Comparison of ENCODE assay signal across 24 cellular contexts in the genomic region with DNA sequence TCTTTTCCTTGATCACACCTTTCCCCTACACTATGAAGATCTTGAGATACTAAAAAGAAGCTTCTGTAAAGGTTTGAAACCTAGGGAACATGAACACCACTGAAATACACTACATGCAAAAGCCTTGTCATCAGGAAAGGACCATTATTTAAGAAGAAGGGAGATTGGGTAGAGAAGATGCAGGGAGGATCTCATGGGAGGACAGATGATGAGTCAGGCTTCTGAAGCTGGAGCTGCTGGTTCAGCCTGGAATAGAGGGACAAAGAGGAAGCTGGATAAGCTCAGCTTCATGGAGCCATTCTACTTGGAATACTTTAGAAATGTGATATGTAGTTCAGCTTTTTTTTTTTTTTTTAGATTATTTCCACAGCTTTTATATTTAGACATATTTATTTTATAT.
DNase-seq lines count a peak whose midpoint lies in the region; ATAC-seq and TF ChIP-seq lines count a peak whose summit lies in the region.
"Had no signal": no experiment of that assay in that cellular context is flagged by ENCODE, and none has a peak within 500 bp of the region (broad histone marks: within the 10 kb centered on the region; RNA-seq: fewer than 3 reads in every experiment).

No MANE protein-coding gene starts in this region.

- no peaks in the 10 kb centered on the region for H3K4me1 ChIP-seq in body of pancreas
- H3K4me1 ChIP-seq: suprapubic skin had no signal

- H3K4me3 ChIP-seq in fibroblast of mammary gland (ENCODE audit: control insufficient read depth, low read depth, low read length) (no peak overlapping the region), body of pancreas (no peak overlapping the region)
- H3K4me3 ChIP-seq: neural progenitor cell, SJCRH30, suprapubic skin had no signal

- no peaks in the 10 kb centered on the region for H3K27me3 ChIP-seq in body of pancreas
- H3K27me3 ChIP-seq: neural progenitor cell, SJCRH30, suprapubic skin had no signal

- no peaks in the 10 kb centered on the region for H3K9me3 ChIP-seq in body of pancreas
- H3K9me3 ChIP-seq: SJCRH30, suprapubic skin had no signal

- no peak for ATAC-seq in body of pancreas
- ATAC-seq: right cardiac atrium; stimulated activated memory B cell treated with anti-CD40 and anti-IgM and Interleukin-4, amounts not matched to agents 10 μg/mL and 1 μg/mL and 100 μg/mL, for 72 hours had no signal

- no peak for TF ChIP-seq POLR2A in body of pancreas (IDR thresholded peaks at IDR 0.05)

- no peak overlapping the region for H3K27ac ChIP-seq in body of pancreas
- H3K27ac ChIP-seq: 22Rv1, neural progenitor cell, SJCRH30, suprapubic skin had no signal

- H3K27ac Mint-ChIP-seq in osteocyte (ENCODE audit: unreplicated experiment), result peak overlapping the region; percentile 3
- H3K27ac Mint-ChIP-seq: activated naive CD4-positive, alpha-beta T cell treated with anti-CD3 and anti-CD28 coated beads, Interleukin-2, amount 10 ng/mL, durations not matched to agents 7 days and 5 days; neural progenitor cell; stimulated activated memory B cell treated with anti-CD40 and anti-IgM and Interleukin-4, amounts not matched to agents 10 μg/mL and 1 μg/mL and 100 μg/mL, for 72 hours had no signal

- no peaks in the 10 kb centered on the region for H3K27me3 Mint-ChIP-seq in osteocyte (ENCODE audit: unreplicated experiment)
- H3K27me3 Mint-ChIP-seq: activated naive CD4-positive, alpha-beta T cell treated with anti-CD3 and anti-CD28 coated beads, Interleukin-2, amount 10 ng/mL, durations not matched to agents 7 days and 5 days; stimulated activated memory B cell treated with anti-CD40 and anti-IgM and Interleukin-4, amounts not matched to agents 10 μg/mL and 1 μg/mL and 100 μg/mL, for 72 hours had no signal

- peaks cover 61% of the 10 kb centered on the region for H3K36me3 Mint-ChIP-seq in osteocyte (ENCODE audit: unreplicated experiment)

- no peak overlapping the region for H3K4me3 Mint-ChIP-seq in osteocyte (ENCODE audit: unreplicated experiment)
- H3K4me3 Mint-ChIP-seq: activated naive CD4-positive, alpha-beta T cell treated with anti-CD3 and anti-CD28 coated beads, Interleukin-2, amount 10 ng/mL, durations not matched to agents 7 days and 5 days; neural progenitor cell; stimulated activated memory B cell treated with anti-CD40 and anti-IgM and Interleukin-4, amounts not matched to agents 10 μg/mL and 1 μg/mL and 100 μg/mL, for 72 hours had no signal

- peaks cover 28% of the 10 kb centered on the region for H3K4me1 Mint-ChIP-seq in osteocyte (ENCODE audit: unreplicated experiment)
- H3K4me1 Mint-ChIP-seq: neural progenitor cell; stimulated activated memory B cell treated with anti-CD40 and anti-IgM and Interleukin-4, amounts not matched to agents 10 μg/mL and 1 μg/mL and 100 μg/mL, for 72 hours had no signal

- DNase-seq in DMS53 (lab: John Stamatoyannopoulos, UW) (peak; percentile 7), DMS53 treated with DMSO at 0.1 percent for 48 hours (lab: John Stamatoyannopoulos, UW; ENCODE audit: unreplicated experiment) (no peak), LHCN-M2 (ENCODE audit: low read depth) (peak; percentile 64), fibroblast of mammary gland (ENCODE audit: low read depth) (peak; percentile 63), osteocyte (ENCODE audit: extremely low spot score, unreplicated experiment) (no peak), NCI-H748 treated with DMSO at 0.1 percent for 48 hours (lab: John Stamatoyannopoulos, UW) (no peak), body of pancreas (no peak), RPMI8226 (no peak)
- DNase-seq: activated CD4-positive, CD25-positive, alpha-beta regulatory T cell; activated naive CD4-positive, alpha-beta T cell treated with anti-CD3 and anti-CD28 coated beads, Interleukin-2, amount 10 ng/mL, durations not matched to agents 7 days and 5 days; central memory CD4-positive, alpha-beta T cell; dermis blood vessel endothelial cell; DMS 273 treated with DMSO at 0.1 percent for 48 hours; kidney; NCI-H1092 treated with DMSO at 0.1 percent for 48 hours; NCI-H1930; NCI-H69; right cardiac atrium; SJCRH30; stimulated activated CD4-positive, alpha-beta T cell treated with anti-CD3 and anti-CD28 coated beads, Interleukin-4, amount 100 ng/mL, for 4 hours had no signal

- intact Hi-C loops in body of pancreas (cut with DNase I), result no loop called here

- no peaks in the 10 kb centered on the region for H3K9me3 Mint-ChIP-seq in osteocyte (ENCODE audit: unreplicated experiment)
- H3K9me3 Mint-ChIP-seq: activated naive CD4-positive, alpha-beta T cell treated with anti-CD3 and anti-CD28 coated beads, Interleukin-2, amount 10 ng/mL, durations not matched to agents 7 days and 5 days; neural progenitor cell; stimulated activated memory B cell treated with anti-CD40 and anti-IgM and Interleukin-4, amounts not matched to agents 10 μg/mL and 1 μg/mL and 100 μg/mL, for 72 hours had no signal

- TF ChIP-seq CTCF in fibroblast of mammary gland (conservative IDR thresholded peaks at IDR 0.05; ENCODE audit: control insufficient read depth, insufficient read depth, low read depth, low read length) (no peak), osteocyte (IDR thresholded peaks at IDR 0.05) (no peak), body of pancreas (IDR thresholded peaks at IDR 0.05) (no peak)

- peaks cover 0 to 11% of the 10 kb centered on the region in 2 donors for H3K36me3 ChIP-seq in body of pancreas (replicated peaks in 1 of 2; ENCODE audit: insufficient read depth in 1 of 2, low read depth in 2 of 2)

Comparison
In these comparisons a context has a peak if more than half of its experiments do, and no peak if none do; other contexts are left out.
1. DNase-seq: peak in DMS53 (single experiment), LHCN-M2 (single experiment) and fibroblast of mammary gland (single experiment); none in DMS53 treated with DMSO at 0.1 percent for 48 hours (single experiment), osteocyte (single experiment), NCI-H748 treated with DMSO at 0.1 percent for 48 hours (single experiment), body of pancreas (0 of 4) and RPMI8226 (single experiment).